13 cellular contexts compared by ENCODE assay signal in genomic region chr15:73367624-73368300, GRCh38. TPM values are rescaled to one million over a fixed set of nuclear protein-coding genes. Genes with fewer than 3 reads are reported as not detected.
DNase-seq lines count a peak whose midpoint lies in the region; ATAC-seq, FAIRE-seq and TF ChIP-seq lines count a peak whose summit lies in the region.
"Had no signal": no experiment of that assay in that cellular context is flagged by ENCODE, and none has a peak within 500 bp of the region (broad histone marks: within the 10 kb centered on the region; RNA-seq: fewer than 3 reads in every experiment).

No MANE protein-coding gene starts in this region.

- WGBS in pancreas, 2 donors, result 1 to 2% methylated on average over 76 to 90 of the region's 90 CpGs

- peaks cover 27% of the 10 kb centered on the region for H3K4me1 Mint-ChIP-seq in glutamatergic neuron (ENCODE audit: low read depth, unreplicated experiment)

- H3K27me3 Mint-ChIP-seq in glutamatergic neuron (ENCODE audit: unreplicated experiment), result peaks cover 7% of the 10 kb centered on the region

- H3K4me1 ChIP-seq in HUES6 (ENCODE audit: control insufficient read depth, insufficient read depth, low read length) (peaks cover 52% of the 10 kb centered on the region), pancreas (no peaks in the 10 kb centered on the region)

- intact Hi-C loops in pancreas (cut with DNase I), result no loop called here

- H3K4me3 ChIP-seq in HUES6 (ENCODE audit: low read depth, low read length) (peak overlapping the region; percentile 68), pancreas (peak overlapping the region in 3 of 4 donors; percentile 26 to 44 (median 41))

- ATAC-seq in pancreas (peak in 1 of 4 donors; percentile 38), GM19328 (IDR thresholded peaks at IDR 0.05; ENCODE audit: unreplicated experiment) (no peak)

- FAIRE-seq in pancreas (lab: Jason Lieb, UNC) (no peak), GM12891 (lab: Jason Lieb, UNC) (no peak)

- peaks cover 57% of the 10 kb centered on the region for H3K27me3 ChIP-seq in HUES6 (ENCODE audit: control insufficient read depth, insufficient read depth, low read length)
- H3K27me3 ChIP-seq in pancreas, result peaks cover 0 to 15% (median 3%) of the 10 kb centered on the region in 4 donors

- no peaks in the 10 kb centered on the region for H3K9me3 ChIP-seq in HUES6 (ENCODE audit: control insufficient read depth, insufficient read depth, low read depth, low read length)
- H3K9me3 ChIP-seq in pancreas, result no peaks in the 10 kb centered on the region

- TF ChIP-seq POLR2A in GM12891 (IDR thresholded peaks at IDR 0.05; ENCODE audit: low read depth, low read length), result no peak

- peak overlapping the region; percentile 92 for H3K4me3 Mint-ChIP-seq in glutamatergic neuron (ENCODE audit: unreplicated experiment)
- H3K4me3 Mint-ChIP-seq: CD4-positive, CD25-positive, alpha-beta regulatory T cell had no signal

- no peaks in the 10 kb centered on the region for H3K9me3 Mint-ChIP-seq in glutamatergic neuron (ENCODE audit: unreplicated experiment)
- H3K9me3 Mint-ChIP-seq: IgD-negative memory B cell had no signal

- peak; percentile 62 for DNase-seq in COLO668 (lab: John Stamatoyannopoulos, UW; ENCODE audit: unreplicated experiment)
- peak; percentile 58 for DNase-seq in glutamatergic neuron
- DNase-seq in pancreas, result peak in 1 of 6 donors; percentile 62
- no peak for DNase-seq in NCI-H2227 (lab: John Stamatoyannopoulos, UW; ENCODE audit: unreplicated experiment)
- DNase-seq in UCSD-AML1 (lab: John Stamatoyannopoulos, UW; ENCODE audit: unreplicated experiment), result no peak
- no peak for DNase-seq in GM12891 (ENCODE audit: insufficient read length, low spot score)
- DNase-seq: activated effector memory CD4-positive, alpha-beta T cell treated with Interleukin-2 at 50 U/mL for 16 hours; CD4-positive, CD25-positive, alpha-beta regulatory T cell; foreskin melanocyte; NCI-H2107 had no signal

- TF ChIP-seq CTCF in glutamatergic neuron (IDR thresholded peaks at IDR 0.05; ENCODE audit: partially characterized antibody, unreplicated experiment) (no peak), pancreas (IDR thresholded peaks at IDR 0.05) (no peak)

- peak overlapping the region; percentile 69 for H3K9ac ChIP-seq in HUES6 (ENCODE audit: low read length)

- H3K27ac ChIP-seq in HUES6 (ENCODE audit: low read depth, low read length) (no peak overlapping the region), pancreas (no peak overlapping the region)

- H3K36me3 ChIP-seq in HUES6 (ENCODE audit: control insufficient read depth, insufficient read depth, low read length) (no peaks in the 10 kb centered on the region), pancreas (no peaks in the 10 kb centered on the region)

- H3K27ac Mint-ChIP-seq in glutamatergic neuron (ENCODE audit: unreplicated experiment), result no peak overlapping the region
- H3K27ac Mint-ChIP-seq: CD4-positive, CD25-positive, alpha-beta regulatory T cell; IgD-negative memory B cell had no signal

- no peaks in the 10 kb centered on the region for H3K36me3 Mint-ChIP-seq in glutamatergic neuron (ENCODE audit: unreplicated experiment)
- H3K36me3 Mint-ChIP-seq: CD4-positive, CD25-positive, alpha-beta regulatory T cell; IgD-negative memory B cell had no signal

TF ChIP-seq in GM12891, 5 proteins besides CTCF, POLR2A, EP300 and RAD21:
- TF ChIP-seq SPI1 (IDR thresholded peaks at IDR 0.05; ENCODE audit: low read depth, low read length) (no peak), POU2F2 (IDR thresholded peaks at IDR 0.05; ENCODE audit: low read depth, low read length) (no peak), PAX5 (IDR thresholded peaks at IDR 0.05; ENCODE audit: insufficient read depth, low read length, severe bottlenecking) (no peak), TAF1 (IDR thresholded peaks at IDR 0.05; ENCODE audit: low read depth, low read length) (no peak), POLR2AphosphoS5 (IDR thresholded peaks at IDR 0.05; ENCODE audit: low read depth, low read length) (no peak)

RNA-seq across cellular contexts. Expression of gene HCN4, which starts 1.0 kb away (rescaled TPM):
- total RNA-seq in glutamatergic neuron (ENCODE audit: unreplicated experiment) (17.0 TPM), pancreas (1 to 10 TPM in 1 of 6 donors, under 1 TPM in 5; 0.09 to 1.1 (median 0.21) TPM)
- polyA plus RNA-seq in pancreas, result under 1 TPM; 0.30 to 0.47 TPM
- 0.01 TPM for polyA plus RNA-seq in GM12891 (2012; ENCODE audit: low read depth, missing spikeins)
- total RNA-seq: CD4-positive, CD25-positive, alpha-beta regulatory T cell had no signal
- polyA plus RNA-seq: CD4-positive, CD25-positive, alpha-beta regulatory T cell; IgD-negative memory B cell had no signal

Comparison
In these comparisons a context has a peak if more than half of its experiments do, and no peak if none do; other contexts are left out.
1. DNase-seq: peak in COLO668 (single experiment) and glutamatergic neuron (single experiment); none in NCI-H2227 (single experiment), UCSD-AML1 (single experiment) and GM12891 (single experiment).